ENCODE assay signal across 22 cellular contexts in genomic region chr3:122451371-122451770, GRCh38.
"Had no signal": no experiment of that assay in that cellular context is flagged by ENCODE, and none has a peak within 500 bp of the region (broad histone marks: within the 10 kb centered on the region; RNA-seq: fewer than 3 reads in every experiment).

No MANE protein-coding gene starts in this region.

- H3K27me3 Mint-ChIP-seq: IgD-negative memory B cell had no signal

- H3K4me3 Mint-ChIP-seq: IgD-negative memory B cell had no signal

- H3K4me3 ChIP-seq: K562 had no signal

- H3K9ac ChIP-seq: KMS-11, SK-N-SH had no signal

- H3K27ac ChIP-seq: KMS-11, RWPE1 had no signal

- H3K9me3 Mint-ChIP-seq: IgD-negative memory B cell had no signal

- H3K4me2 ChIP-seq: KMS-11, SK-N-SH had no signal

- H3K27ac Mint-ChIP-seq: IgD-negative memory B cell had no signal

- DNase-seq: Kasumi-1, MM.1S, NCI-H1092 treated with DMSO at 0.1 percent for 48 hours, NCI-H1436, NCI-H187, NCI-H2029, NCI-H2081 treated with DMSO at 0.1 percent for 48 hours, NCI-H2171, NCI-H226, NCI-H446, NCI-H510A, NCI-H524 treated with DMSO at 0.1 percent for 48 hours, NCI-H69, NCI-H774, PC-3, SHP77, SK-N-SH had no signal

- H3K9me3 ChIP-seq: SK-N-SH had no signal

- ATAC-seq: K562, Panc1, PC-3 had no signal
